1 cellular context compared by ENCODE assay signal in genomic region chr3:149494022-149494758, GRCh38.
A peak's percentile ranks its signal among the peaks of the same experiment; 100 is the strongest.
TF ChIP-seq lines count a peak whose summit lies in the region.

No MANE protein-coding gene starts in this region.

TF ChIP-seq in HepG2, 621 proteins besides CTCF, POLR2A, EP300 and RAD21 (continued from another document):
- 0 out of 2 replicates have a peak, but pooled peaks have one; percentile 12 for TF ChIP-seq ZBTB44 (CRISPR knock-in tag; IDR thresholded peaks at IDR 0.05)
- TF ChIP-seq ZZZ3 (CRISPR knock-in tag; IDR thresholded peaks at IDR 0.05; ENCODE audit: borderline replicate concordance), result no peak
- peak; percentile 35; the same call in 1 of the 2 replicates for TF ChIP-seq KDM2A (CRISPR knock-in tag; IDR thresholded peaks at IDR 0.05; ENCODE audit: borderline replicate concordance, low read depth)
- no peak for TF ChIP-seq ZNF503 (CRISPR knock-in tag; IDR thresholded peaks at IDR 0.05)
- TF ChIP-seq E2F5 (CRISPR knock-in tag; conservative IDR thresholded peaks at IDR 0.05), result no peak
- TF ChIP-seq BCL3 (CRISPR knock-in tag; IDR thresholded peaks at IDR 0.05), result no peak
- 0 out of 2 replicates have a peak, but pooled peaks have one; percentile 31 for TF ChIP-seq AKNA (CRISPR knock-in tag; IDR thresholded peaks at IDR 0.05; ENCODE audit: borderline replicate concordance)
- TF ChIP-seq LBX2 (CRISPR knock-in tag; IDR thresholded peaks at IDR 0.05; ENCODE audit: borderline replicate concordance), result no peak
- TF ChIP-seq ZBTB8A (CRISPR knock-in tag; IDR thresholded peaks at IDR 0.05; ENCODE audit: borderline replicate concordance, low read depth), result no peak
- no peak for TF ChIP-seq ZNF687 (CRISPR knock-in tag; IDR thresholded peaks at IDR 0.05)
- TF ChIP-seq ZNF274 (CRISPR knock-in tag; IDR thresholded peaks at IDR 0.05), result 0 out of 2 replicates have a peak, but pooled peaks have one; percentile 25
- TF ChIP-seq JUN (CRISPR knock-in tag; IDR thresholded peaks at IDR 0.05), result 0 out of 2 replicates have a peak, but pooled peaks have one; percentile 11
- TF ChIP-seq SRSF4 (IDR thresholded peaks at IDR 0.05; ENCODE audit: low read depth, low read length, poor library complexity, severe bottlenecking), result no peak
- peak; percentile 37; the same call in 1 of the 2 replicates for TF ChIP-seq ZNF598 (CRISPR knock-in tag; IDR thresholded peaks at IDR 0.05; ENCODE audit: borderline replicate concordance)
- 0 out of 2 replicates have a peak, but pooled peaks have one; percentile 10 for TF ChIP-seq ZSCAN25 (CRISPR knock-in tag; IDR thresholded peaks at IDR 0.05)
- 0 out of 2 replicates have a peak, but pooled peaks have one; percentile 17 for TF ChIP-seq FOXP4 (CRISPR knock-in tag; IDR thresholded peaks at IDR 0.05)
- TF ChIP-seq ZFY (CRISPR knock-in tag; IDR thresholded peaks at IDR 0.05), result 0 out of 2 replicates have a peak, but pooled peaks have one; percentile 11
- TF ChIP-seq ZNF839 (CRISPR knock-in tag; IDR thresholded peaks at IDR 0.05; ENCODE audit: borderline replicate concordance), result 0 out of 2 replicates have a peak, but pooled peaks have one; percentile 13
- peak; percentile 41; the same call in 1 of the 2 replicates for TF ChIP-seq ZNF501 (CRISPR knock-in tag; IDR thresholded peaks at IDR 0.05)
- TF ChIP-seq ZFP91 (CRISPR knock-in tag; IDR thresholded peaks at IDR 0.05; ENCODE audit: borderline replicate concordance), result peak; percentile 28; the same call in 1 of the 2 replicates
- TF ChIP-seq ZNF33A (CRISPR knock-in tag; IDR thresholded peaks at IDR 0.05; ENCODE audit: borderline replicate concordance), result no peak
- 0 out of 2 replicates have a peak, but pooled peaks have one; percentile 58 for TF ChIP-seq CC2D1A (CRISPR knock-in tag; IDR thresholded peaks at IDR 0.05)
- TF ChIP-seq BHLHE40 (IDR thresholded peaks at IDR 0.05; ENCODE audit: low read length), result peak; percentile 24; the same call in 1 of the 2 replicates
- TF ChIP-seq STAG1 (CRISPR knock-in tag; IDR thresholded peaks at IDR 0.05), result peak; percentile 95
- TF ChIP-seq ZNF430 (CRISPR knock-in tag; IDR thresholded peaks at IDR 0.05), result 0 out of 2 replicates have a peak, but pooled peaks have one; percentile 8
- TF ChIP-seq DNMT1 (CRISPR knock-in tag; IDR thresholded peaks at IDR 0.05), result peak; percentile 82; the same call in 1 of the 2 replicates
